14 cellular contexts compared by ENCODE assay signal in the genomic region with DNA sequence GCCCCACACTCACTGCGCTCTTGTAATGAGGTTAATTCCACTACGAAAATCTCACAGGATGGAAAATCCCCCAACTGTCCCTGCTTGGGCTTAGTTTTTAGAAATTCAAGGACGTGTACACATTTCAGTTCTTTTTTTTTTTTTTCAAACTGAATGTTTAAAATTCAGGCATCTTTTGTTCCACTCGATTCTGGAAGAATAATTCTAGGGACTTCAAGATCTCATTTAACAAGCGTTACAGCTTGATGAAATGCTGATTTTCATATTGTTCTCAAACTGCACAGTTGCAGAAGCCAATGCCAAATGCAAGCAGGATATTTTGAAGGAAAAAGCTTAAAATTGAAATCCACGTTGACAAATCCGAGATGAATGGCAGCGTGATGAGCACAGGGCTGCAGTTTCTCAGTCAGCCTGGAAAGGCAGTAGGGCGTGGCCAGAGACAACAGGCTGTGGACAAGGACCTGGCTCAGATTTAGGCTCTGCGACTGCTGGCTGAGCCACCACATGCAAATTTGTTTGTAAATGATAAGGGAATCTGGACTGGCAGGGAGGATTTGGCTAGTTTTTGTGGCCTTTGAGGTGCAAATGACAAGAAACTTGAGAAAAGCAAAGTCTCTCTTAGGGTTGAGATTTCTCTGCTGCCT.
"Had no signal": no experiment of that assay in that cellular context is flagged by ENCODE, and none has a peak within 500 bp of the region (broad histone marks: within the 10 kb centered on the region; RNA-seq: fewer than 3 reads in every experiment).

No MANE protein-coding gene starts in this region.

- H3K27me3 Mint-ChIP-seq: activated CD4-positive, alpha-beta memory T cell treated with anti-CD3 and anti-CD28 coated beads, Interleukin-2, amount 10 ng/mL, durations not matched to agents 7 days and 5 days had no signal

- H3K9me3 ChIP-seq: ovary, uterus had no signal

- H3K27ac Mint-ChIP-seq: activated CD4-positive, alpha-beta memory T cell treated with anti-CD3 and anti-CD28 coated beads, Interleukin-2, amount 10 ng/mL, durations not matched to agents 7 days and 5 days; activated CD4-positive, alpha-beta T cell treated with anti-CD3 and anti-CD28 coated beads for 36 hours; activated naive CD8-positive, alpha-beta T cell; stimulated activated naive CD8-positive, alpha-beta T cell treated with anti-CD3 and anti-CD28 coated beads, Interleukin-15, amount 100 ng/mL, for 72 hours had no signal

- H3K9me3 Mint-ChIP-seq: activated CD4-positive, alpha-beta memory T cell treated with anti-CD3 and anti-CD28 coated beads, Interleukin-2, amount 10 ng/mL, durations not matched to agents 7 days and 5 days; neural crest cell; stimulated activated naive CD8-positive, alpha-beta T cell treated with anti-CD3 and anti-CD28 coated beads, Interleukin-15, amount 100 ng/mL, for 72 hours had no signal

- H3K27ac ChIP-seq: uterus had no signal

- H3K27me3 ChIP-seq: dorsolateral prefrontal cortex, ovary, uterus had no signal

- DNase-seq: activated CD4-positive, alpha-beta memory T cell treated with anti-CD3 and anti-CD28 coated beads, Interleukin-2, amount 10 ng/mL, durations not matched to agents 7 days and 5 days; activated CD4-positive, alpha-beta T cell treated with anti-CD3 and anti-CD28 coated beads for 36 hours; activated gamma-delta T cell; activated T-cell treated with anti-CD3 and anti-CD28 coated beads, Interleukin-2, amount 50 U/mL, for 48 hours; amygdala; ovary; stimulated activated CD4-positive, alpha-beta T cell treated with anti-CD3 and anti-CD28 coated beads, Interleukin-4, amount 100 ng/mL, for 1 hour; stimulated activated naive CD8-positive, alpha-beta T cell treated with anti-CD3 and anti-CD28 coated beads, Interleukin-15, amount 100 ng/mL, for 72 hours; T1000; uterus had no signal

- H3K4me1 ChIP-seq: uterus had no signal

- H3K36me3 ChIP-seq: ovary, uterus had no signal

- H3K4me3 Mint-ChIP-seq: activated CD4-positive, alpha-beta memory T cell treated with anti-CD3 and anti-CD28 coated beads, Interleukin-2, amount 10 ng/mL, durations not matched to agents 7 days and 5 days; activated CD4-positive, alpha-beta T cell treated with anti-CD3 and anti-CD28 coated beads for 36 hours; activated naive CD8-positive, alpha-beta T cell; neural crest cell; stimulated activated naive CD8-positive, alpha-beta T cell treated with anti-CD3 and anti-CD28 coated beads, Interleukin-15, amount 100 ng/mL, for 72 hours had no signal

- H3K4me1 Mint-ChIP-seq: activated CD4-positive, alpha-beta memory T cell treated with anti-CD3 and anti-CD28 coated beads, Interleukin-2, amount 10 ng/mL, durations not matched to agents 7 days and 5 days; activated CD4-positive, alpha-beta T cell treated with anti-CD3 and anti-CD28 coated beads for 36 hours; stimulated activated naive CD8-positive, alpha-beta T cell treated with anti-CD3 and anti-CD28 coated beads, Interleukin-15, amount 100 ng/mL, for 72 hours had no signal

- ATAC-seq: activated CD4-positive, alpha-beta T cell treated with anti-CD3 and anti-CD28 coated beads for 36 hours; esophagus mucosa; stimulated activated naive CD8-positive, alpha-beta T cell treated with anti-CD3 and anti-CD28 coated beads, Interleukin-15, amount 100 ng/mL, for 72 hours had no signal

- H3K36me3 Mint-ChIP-seq: activated naive CD8-positive, alpha-beta T cell had no signal

- H3K4me3 ChIP-seq: dorsolateral prefrontal cortex, ovary, uterus had no signal
